In the genomic region with DNA sequence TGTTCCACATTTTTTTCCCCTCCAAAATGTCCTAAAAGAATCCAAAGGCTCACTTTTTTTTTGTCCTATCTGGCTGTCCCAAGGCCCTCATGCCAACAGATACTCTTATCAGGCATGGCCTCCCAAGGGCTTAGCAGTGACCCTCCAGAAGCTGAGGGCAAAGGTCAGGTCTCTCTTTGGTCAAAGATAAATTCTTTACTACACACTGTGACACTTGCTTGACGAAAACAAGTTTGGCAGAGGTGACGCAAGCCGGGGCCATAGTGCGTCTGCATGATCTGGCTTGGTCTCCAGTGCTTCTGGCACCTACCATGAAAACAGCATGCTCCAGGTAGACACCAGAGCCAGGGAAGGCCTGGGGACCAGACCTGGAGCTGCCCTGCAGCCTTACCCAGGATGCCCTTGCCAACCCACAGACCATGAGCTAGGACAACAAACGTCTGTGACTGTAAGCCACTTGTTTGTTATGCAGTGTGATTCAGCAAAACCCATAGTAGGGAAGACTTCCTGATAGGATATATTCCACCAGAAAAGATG, we compare ENCODE assay signal across 16 cellular contexts. TPM values are rescaled to one million over a fixed set of nuclear protein-coding genes. Genes with fewer than 3 reads are reported as not detected.
DNase-seq lines count a peak whose midpoint lies in the region; ATAC-seq and TF ChIP-seq lines count a peak whose summit lies in the region.
"Had no signal": no experiment of that assay in that cellular context is flagged by ENCODE, and none has a peak within 500 bp of the region (broad histone marks: within the 10 kb centered on the region; RNA-seq: fewer than 3 reads in every experiment).

No MANE protein-coding gene starts in this region.

- H3K36me3 Mint-ChIP-seq in WTC11 = no peaks in the 10 kb centered on the region
- no peaks in the 10 kb centered on the region for H3K36me3 Mint-ChIP-seq in effector memory CD8-positive, alpha-beta T cell (ENCODE audit: insufficient read depth)

- peaks cover 18% of the 10 kb centered on the region for H3K4me1 ChIP-seq in cardiac muscle cell (ENCODE audit: low read depth)
- H3K4me1 ChIP-seq in right cardiac atrium (ENCODE audit: control insufficient read depth, insufficient read depth, low read length) = no peaks in the 10 kb centered on the region
- peaks cover 4 to 37% (median 22%) of the 10 kb centered on the region in 4 donors for H3K4me1 ChIP-seq in liver (ENCODE audit: control insufficient read depth in 4 of 4, insufficient read depth in 4 of 4, low read length in 3 of 4)
- H3K4me1 ChIP-seq: BE2C had no signal

- H3K9me3 Mint-ChIP-seq in WTC11 = peaks cover 6% of the 10 kb centered on the region
- H3K9me3 Mint-ChIP-seq in effector memory CD8-positive, alpha-beta T cell = no peaks in the 10 kb centered on the region

- ATAC-seq in right cardiac atrium (no peak), WTC11 (no peak)
- ATAC-seq in effector memory CD8-positive, alpha-beta T cell (replicated peaks) = no peak

- no peak overlapping the region for H3K27ac Mint-ChIP-seq in WTC11
- H3K27ac Mint-ChIP-seq in effector memory CD8-positive, alpha-beta T cell = no peak overlapping the region

- peaks cover 9% of the 10 kb centered on the region for H3K4me1 Mint-ChIP-seq in WTC11
- peaks cover 0 to 7% of the 10 kb centered on the region in 2 donors for H3K4me1 Mint-ChIP-seq in effector memory CD8-positive, alpha-beta T cell (ENCODE audit: low read depth in 2 of 2)

- DNase-seq in cardiac muscle cell (ENCODE audit: low read depth in 1 of 2, low spot score in 1 of 2) (no peak), right cardiac atrium (no peak), WTC11 (ENCODE audit: low spot score) (no peak), NAMALWA (ENCODE audit: low spot score) (no peak), GM20000 (ENCODE audit: low spot score) (no peak)
- no peak for DNase-seq in effector memory CD8-positive, alpha-beta T cell
- DNase-seq: BE2C, DMS79, HCEC 1CT, NCI-H1694 treated with DMSO at 0.1 percent for 48 hours, NCI-H2107, NCI-H510A treated with DMSO at 0.1 percent for 48 hours, NCI-H774, OCI-M1, Right ventricle myocardium superior had no signal

- H3K9me3 ChIP-seq in cardiac muscle cell (ENCODE audit: low read depth) (no peaks in the 10 kb centered on the region), right cardiac atrium (ENCODE audit: control insufficient read depth, low read length) (no peaks in the 10 kb centered on the region), liver (ENCODE audit: control insufficient read depth in 4 of 4, low read length in 3 of 4) (no peaks in the 10 kb centered on the region)
- H3K9me3 ChIP-seq: BE2C had no signal

- H3K27me3 ChIP-seq in cardiac muscle cell (no peaks in the 10 kb centered on the region), right cardiac atrium (ENCODE audit: control insufficient read depth, insufficient read depth) (no peaks in the 10 kb centered on the region), liver (ENCODE audit: control insufficient read depth in 4 of 4, insufficient read depth in 4 of 4, low read length in 3 of 4) (no peaks in the 10 kb centered on the region)

- WGBS in right cardiac atrium = 56% methylated on average over 5 of the region's 5 CpGs
- WGBS in liver = 31% methylated on average over 5 of the region's 5 CpGs

- CTCF ChIA-PET in WTC11 (lab: Charles Lee) = no interaction called here

- H3K27ac ChIP-seq in cardiac muscle cell (peak overlapping the region; percentile 62), right cardiac atrium (ENCODE audit: low read length) (no peak overlapping the region), liver (ENCODE audit: low read depth in 1 of 2, low read length in 2 of 2) (peak overlapping the region; percentile 88 to 97)

- peaks cover 3% of the 10 kb centered on the region; the same call in 1 of the 2 replicates for H3K27me3 Mint-ChIP-seq in WTC11 (ENCODE audit: low read depth)
- H3K27me3 Mint-ChIP-seq in effector memory CD8-positive, alpha-beta T cell = peaks cover 11 to 23% of the 10 kb centered on the region in 2 donors

- POLR2A ChIA-PET in WTC11 (lab: Charles Lee) = no interaction called here

- no peaks in the 10 kb centered on the region for H3K36me3 ChIP-seq in cardiac muscle cell
- H3K36me3 ChIP-seq in liver (ENCODE audit: control insufficient read depth in 4 of 4, insufficient read depth in 3 of 4, low read depth in 1 of 4, low read length in 3 of 4) = no peaks in the 10 kb centered on the region
- H3K36me3 ChIP-seq: BE2C had no signal

- TF ChIP-seq CTCF in cardiac muscle cell (IDR thresholded peaks at IDR 0.05; ENCODE audit: low read depth, low read length) (no peak), WTC11 (IDR thresholded peaks at IDR 0.05) (no peak), liver (IDR thresholded peaks at IDR 0.05; ENCODE audit: low read depth, low read length, missing input control) (no peak), GM20000 (IDR thresholded peaks at IDR 0.05; ENCODE audit: extremely low read depth, missing control alignments) (no peak)

- no peak overlapping the region for H3K9ac ChIP-seq in liver (ENCODE audit: low read depth in 1 of 2, low read length in 2 of 2)

- TF ChIP-seq RAD21 in liver (IDR thresholded peaks at IDR 0.05) = peak; percentile 18 to 48

- intact Hi-C loops in right cardiac atrium (cut with DNase I) = no loop called here

- no peak overlapping the region for H3K4me3 ChIP-seq in cardiac muscle cell
- no peak overlapping the region for H3K4me3 ChIP-seq in right cardiac atrium (ENCODE audit: low read length)
- no peak overlapping the region for H3K4me3 ChIP-seq in liver (ENCODE audit: low read depth in 1 of 3, low read length in 3 of 3)

- no peak overlapping the region for H3K4me3 Mint-ChIP-seq in WTC11
- H3K4me3 Mint-ChIP-seq in effector memory CD8-positive, alpha-beta T cell = no peak overlapping the region

TF ChIP-seq in WTC11, 78 proteins besides CTCF, POLR2A, EP300 and RAD21:
- TF ChIP-seq TP53 (CRISPR knock-in tag; IDR thresholded peaks at IDR 0.05) = no peak
- TF ChIP-seq GABPB1 (CRISPR knock-in tag; IDR thresholded peaks at IDR 0.05) = peak; percentile 82
- no peak for TF ChIP-seq CBFB (CRISPR knock-in tag; IDR thresholded peaks at IDR 0.05; ENCODE audit: low read depth)

TF ChIP-seq in liver, 16 proteins besides CTCF, POLR2A, EP300 and RAD21 (continues in another document):
- TF ChIP-seq HNF4A (conservative IDR thresholded peaks at IDR 0.05) (peak; percentile 83 to 90), TAF1 (conservative IDR thresholded peaks at IDR 0.05) (no peak), EGR1 (IDR thresholded peaks at IDR 0.05; ENCODE audit: low read depth in 2 of 2) (no peak), JUND (IDR thresholded peaks at IDR 0.05) (peak; percentile 33 to 52), RXRA (IDR thresholded peaks at IDR 0.05) (peak; percentile 82 to 86), FOXA2 (IDR thresholded peaks at IDR 0.05) (no peak), SP1 (IDR thresholded peaks at IDR 0.05) (peak; percentile 79)
- TF ChIP-seq, protein P1, sequence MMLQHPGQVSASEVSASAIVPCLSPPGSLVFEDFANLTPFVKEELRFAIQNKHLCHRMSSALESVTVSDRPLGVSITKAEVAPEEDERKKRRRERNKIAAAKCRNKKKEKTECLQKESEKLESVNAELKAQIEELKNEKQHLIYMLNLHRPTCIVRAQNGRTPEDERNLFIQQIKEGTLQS (IDR thresholded peaks at IDR 0.05) = peak; percentile 90
- TF ChIP-seq, protein P2, sequence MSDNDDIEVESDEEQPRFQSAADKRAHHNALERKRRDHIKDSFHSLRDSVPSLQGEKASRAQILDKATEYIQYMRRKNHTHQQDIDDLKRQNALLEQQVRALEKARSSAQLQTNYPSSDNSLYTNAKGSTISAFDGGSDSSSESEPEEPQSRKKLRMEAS (IDR thresholded peaks at IDR 0.05) = peak; percentile 95
- TF ChIP-seq, protein P3, sequence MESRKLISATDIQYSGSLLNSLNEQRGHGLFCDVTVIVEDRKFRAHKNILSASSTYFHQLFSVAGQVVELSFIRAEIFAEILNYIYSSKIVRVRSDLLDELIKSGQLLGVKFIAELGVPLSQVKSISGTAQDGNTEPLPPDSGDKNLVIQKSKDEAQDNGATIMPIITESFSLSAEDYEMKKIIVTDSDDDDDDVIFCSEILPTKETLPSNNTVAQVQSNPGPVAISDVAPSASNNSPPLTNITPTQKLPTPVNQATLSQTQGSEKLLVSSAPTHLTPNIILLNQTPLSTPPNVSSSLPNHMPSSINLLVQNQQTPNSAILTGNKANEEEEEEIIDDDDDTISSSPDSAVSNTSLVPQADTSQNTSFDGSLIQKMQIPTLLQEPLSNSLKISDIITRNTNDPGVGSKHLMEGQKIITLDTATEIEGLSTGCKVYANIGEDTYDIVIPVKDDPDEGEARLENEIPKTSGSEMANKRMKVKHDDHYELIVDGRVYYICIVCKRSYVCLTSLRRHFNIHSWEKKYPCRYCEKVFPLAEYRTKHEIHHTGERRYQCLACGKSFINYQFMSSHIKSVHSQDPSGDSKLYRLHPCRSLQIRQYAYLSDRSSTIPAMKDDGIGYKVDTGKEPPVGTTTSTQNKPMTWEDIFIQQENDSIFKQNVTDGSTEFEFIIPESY (IDR thresholded peaks at IDR 0.05) = peak; percentile 68

RNA-seq across cellular contexts. Expression of a gene that starts 48.5 kb away (rescaled TPM):
- total RNA-seq in cardiac muscle cell (6.3 and 12.8 TPM in 2 replicates), right cardiac atrium (1 to 10 TPM; 5.0 to 9.2 (median 5.9) TPM), WTC11 (2021) (1.1 to 1.7 TPM (median 1.3 TPM) in 3 replicates), liver (10 to 100 TPM; 17.1 to 25.8 TPM)
- polyA plus RNA-seq in cardiac muscle cell (1.7 and 8.2 TPM in 2 replicates), right cardiac atrium (1.6 TPM), liver (1 to 10 TPM; 5.1 to 7.6 TPM)

RNA-seq across cellular contexts. Expression of a gene that starts 50.9 kb away (rescaled TPM):
- total RNA-seq in cardiac muscle cell = 743 and 833 TPM in 2 replicates
- polyA plus RNA-seq in cardiac muscle cell = 856 and 1,231 TPM in 2 replicates
- total RNA-seq in right cardiac atrium = 1,000 to 10,000 TPM; 1,306 to 1,768 (median 1,579) TPM
- polyA plus RNA-seq in right cardiac atrium = 4,150 TPM
- 578 to 618 TPM (median 606 TPM) in 3 replicates for total RNA-seq in WTC11 (2021)
- total RNA-seq in liver = 100 to 1,000 TPM; 186 to 195 TPM
- polyA plus RNA-seq in liver = 100 to 1,000 TPM; 466 to 576 TPM

RNA-seq across cellular contexts. Expression of a gene that starts 51.1 kb away (rescaled TPM):
- total RNA-seq in cardiac muscle cell = 42.8 and 48.3 TPM in 2 replicates
- 45.2 and 54.8 TPM in 2 replicates for polyA plus RNA-seq in cardiac muscle cell
- 10 to 100 TPM; 18.5 to 22.0 (median 21.2) TPM for total RNA-seq in right cardiac atrium
- 13.8 TPM for polyA plus RNA-seq in right cardiac atrium
- 48.0 to 55.2 TPM (median 52.7 TPM) in 3 replicates for total RNA-seq in WTC11 (2021)
- 10 to 100 TPM; 12.0 to 12.4 TPM for total RNA-seq in liver
- polyA plus RNA-seq in liver = 10 to 100 TPM; 12.1 to 12.4 TPM
